In the genomic region with DNA sequence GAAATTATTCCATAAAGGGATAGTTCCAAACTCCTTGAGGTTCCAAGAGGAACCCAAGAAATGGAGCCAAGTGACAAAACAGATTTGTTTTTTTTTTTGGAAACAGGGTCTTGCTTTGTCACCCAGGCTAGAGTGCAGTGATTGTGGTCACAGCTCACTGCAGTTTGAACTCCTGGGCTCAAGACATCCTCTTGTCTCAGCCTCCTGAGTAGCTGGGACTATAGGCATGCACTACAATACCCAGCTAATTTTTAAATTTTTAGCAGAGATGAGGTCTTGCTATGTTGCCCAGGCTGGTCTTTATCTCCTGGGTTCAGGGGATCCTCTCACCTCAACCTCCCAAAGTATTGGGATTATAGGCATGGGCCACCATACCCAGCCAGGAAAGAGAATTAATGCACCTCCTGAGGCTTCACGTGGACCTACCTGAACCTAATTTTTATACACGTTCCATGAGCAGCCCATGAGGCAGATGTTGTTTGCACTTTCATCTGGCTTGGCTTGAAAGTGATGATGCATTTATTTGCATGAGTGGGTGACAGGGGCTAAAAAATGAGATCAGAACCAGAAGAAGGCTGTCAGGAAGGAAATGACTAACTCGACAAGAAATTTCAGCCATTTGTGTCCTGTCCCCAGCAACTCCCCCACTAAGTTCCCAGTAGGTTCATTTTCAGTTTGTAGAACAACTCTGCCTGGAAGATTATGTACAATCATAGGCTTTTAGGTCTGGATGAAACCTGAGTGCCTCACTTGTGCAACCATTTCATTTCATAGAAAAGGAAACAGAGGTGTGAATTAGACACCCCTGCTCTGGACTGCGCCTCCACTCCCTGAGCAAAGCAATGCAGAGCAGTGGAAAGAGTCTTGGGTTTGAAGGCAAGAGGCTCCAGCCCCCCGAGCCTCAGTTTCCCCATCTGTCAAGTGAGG, we compare ENCODE assay signal across 2 cellular contexts.
TF ChIP-seq lines count a peak whose summit lies in the region.

No MANE protein-coding gene starts in this region.

TF ChIP-seq in SK-N-SH, 30 proteins besides CTCF, POLR2A, EP300 and RAD21 (continued from another document):
- no peak for TF ChIP-seq RFX5 (IDR thresholded peaks at IDR 0.05; ENCODE audit: low read length)
- no peak for TF ChIP-seq EZH2phosphoT487 (IDR thresholded peaks at IDR 0.05; ENCODE audit: borderline replicate concordance, low read depth)
- TF ChIP-seq CHD2 (IDR thresholded peaks at IDR 0.05; ENCODE audit: low read length, partially characterized antibody): no peak
- no peak for TF ChIP-seq SIN3A (IDR thresholded peaks at IDR 0.05; ENCODE audit: borderline replicate concordance, low read depth, low read length)
- no peak for TF ChIP-seq TAF1 (IDR thresholded peaks at IDR 0.05; ENCODE audit: borderline replicate concordance, low read depth, low read length)
- TF ChIP-seq NRF1 (IDR thresholded peaks at IDR 0.05; ENCODE audit: low read depth, low read length): no peak
- no peak for TF ChIP-seq JUND (IDR thresholded peaks at IDR 0.05)
- TF ChIP-seq TCF12 (IDR thresholded peaks at IDR 0.05): no peak

TF ChIP-seq in SK-N-SH treated with all-trans-retinoic acid at 6 μM for 48 hours, 23 proteins besides CTCF, POLR2A, EP300 and RAD21 (continued from another document):
- TF ChIP-seq TSHZ2 (CRISPR knock-in tag; IDR thresholded peaks at IDR 0.05): no peak
TF ChIP-seq in SK-N-SH treated with all-trans-retinoic acid at 6 μM for 48 hours: peak in this region for 0.
